ENCODE assay signal across 9 cellular contexts in the genomic region with DNA sequence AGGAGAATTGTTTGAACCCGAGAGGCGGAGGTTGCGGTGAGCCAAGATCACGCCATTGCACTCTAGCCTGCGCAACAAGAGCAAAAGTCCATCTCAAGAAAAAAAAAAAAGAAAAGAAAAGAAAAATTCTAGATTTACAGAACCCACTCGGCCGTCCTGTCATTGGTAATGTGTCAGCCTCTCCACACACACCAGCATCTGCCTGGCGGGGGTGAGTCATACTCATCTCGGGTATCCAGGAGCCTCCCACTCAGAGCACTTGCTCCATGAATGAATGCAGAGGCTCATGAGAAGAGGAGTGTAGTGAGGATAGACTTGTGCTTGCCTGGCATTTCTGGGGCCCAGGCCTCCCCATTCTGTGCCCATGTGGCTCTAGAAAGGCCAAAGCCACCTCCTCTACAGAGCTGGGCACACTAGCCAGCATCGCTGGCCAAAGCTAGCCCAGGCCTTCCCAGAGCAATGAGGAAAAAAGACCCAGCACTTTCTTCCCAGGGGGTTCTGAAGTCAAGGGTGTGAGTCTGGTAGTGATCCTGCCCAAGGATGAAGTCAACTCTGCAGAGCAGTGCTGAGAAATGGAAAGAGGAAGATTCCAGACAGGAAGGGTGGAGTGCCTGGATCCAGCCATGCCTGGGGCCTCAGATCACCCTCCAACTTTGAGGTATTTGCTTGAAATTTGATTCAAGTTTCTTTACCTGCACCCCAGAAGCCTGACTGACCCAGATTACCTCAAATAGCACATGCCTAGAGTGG. TPM values are rescaled to one million over a fixed set of nuclear protein-coding genes. Genes with fewer than 3 reads are reported as not detected.
DNase-seq lines count a peak whose midpoint lies in the region; ATAC-seq, FAIRE-seq and TF ChIP-seq lines count a peak whose summit lies in the region.
"Had no signal": no experiment of that assay in that cellular context is flagged by ENCODE, and none has a peak within 500 bp of the region (broad histone marks: within the 10 kb centered on the region; RNA-seq: fewer than 3 reads in every experiment).

No MANE protein-coding gene starts in this region.

- DNase-seq in H54 (ENCODE audit: insufficient read length, low spot score) (peak; percentile 97), NCI-H69 (lab: John Stamatoyannopoulos, UW) (peak; percentile 39), epidermal melanocyte (ENCODE audit: insufficient read length, low spot score) (peak; percentile 79), trophoblast cell (peak; percentile 58 to 71)
- DNase-seq in stimulated activated naive B cell treated with anti-CD40 and anti-IgM and Interleukin-4, amounts not matched to agents 10 μg/mL and 1 μg/mL and 100 μg/mL, for 72 hours = no peak
- no peak for DNase-seq in CD4-positive, alpha-beta T cell
- DNase-seq in activated CD4-positive, alpha-beta T cell treated with anti-CD3 and anti-CD28 coated beads, Interleukin-2, amount 50 U/mL, for 4 hours = no peak
- DNase-seq: KG1 had no signal

- no peak overlapping the region for H3K27ac Mint-ChIP-seq in stimulated activated naive B cell treated with anti-CD40 and anti-IgM and Interleukin-4, amounts not matched to agents 10 μg/mL and 1 μg/mL and 100 μg/mL, for 72 hours
- no peak overlapping the region for H3K27ac Mint-ChIP-seq in CD4-positive, alpha-beta T cell

- no peak overlapping the region for H3K4me3 Mint-ChIP-seq in stimulated activated naive B cell treated with anti-CD40 and anti-IgM and Interleukin-4, amounts not matched to agents 10 μg/mL and 1 μg/mL and 100 μg/mL, for 72 hours
- H3K4me3 Mint-ChIP-seq in CD4-positive, alpha-beta T cell = no peak overlapping the region

- peaks cover 0 to 3% of the 10 kb centered on the region in 2 donors for H3K4me1 Mint-ChIP-seq in stimulated activated naive B cell treated with anti-CD40 and anti-IgM and Interleukin-4, amounts not matched to agents 10 μg/mL and 1 μg/mL and 100 μg/mL, for 72 hours
- H3K4me1 Mint-ChIP-seq in CD4-positive, alpha-beta T cell (ENCODE audit: low read depth) = no peaks in the 10 kb centered on the region

- no peak overlapping the region for H2AFZ ChIP-seq in trophoblast cell (ENCODE audit: insufficient read depth, low read length, poor library complexity)

- H2AK5ac ChIP-seq in trophoblast cell (ENCODE audit: low read length) = no peak overlapping the region

- no peak overlapping the region for H3K18ac ChIP-seq in trophoblast cell (ENCODE audit: low read length)

- no peak overlapping the region for H2BK120ac ChIP-seq in trophoblast cell (ENCODE audit: insufficient read depth, low read length, poor library complexity)

- CTCF ChIA-PET in CD4-positive, alpha-beta T cell (lab: Charles Lee) = no interaction called here

- FAIRE-seq in H54 (lab: Jason Lieb, UNC) = peak; percentile 97

- no peak overlapping the region for H4K8ac ChIP-seq in trophoblast cell (ENCODE audit: low read depth, low read length)

- H3K4me2 ChIP-seq in trophoblast cell (ENCODE audit: low read length) = no peak overlapping the region

- no peak overlapping the region for H3K4ac ChIP-seq in trophoblast cell (ENCODE audit: low read depth, low read length)

- WGBS in trophoblast cell (ENCODE audit: extremely low coverage, insufficient coverage, insufficient read length) = no CpG with 5 or more reads among the region's 10 CpGs

- no peak overlapping the region for H4K91ac ChIP-seq in trophoblast cell (ENCODE audit: low read depth, low read length)

- intact Hi-C loops in CD4-positive, alpha-beta T cell (cut with DNase I, micrococcal nuclease) = no loop called here

- no peaks in the 10 kb centered on the region for H3K27me3 Mint-ChIP-seq in stimulated activated naive B cell treated with anti-CD40 and anti-IgM and Interleukin-4, amounts not matched to agents 10 μg/mL and 1 μg/mL and 100 μg/mL, for 72 hours
- H3K27me3 Mint-ChIP-seq in CD4-positive, alpha-beta T cell = no peaks in the 10 kb centered on the region

- POLR2A ChIA-PET in CD4-positive, alpha-beta T cell (lab: Charles Lee) = no interaction called here

- peaks cover 8 to 9% of the 10 kb centered on the region in 2 experiments for H3K4me1 ChIP-seq in trophoblast cell (ENCODE audit: control insufficient read depth in 1 of 2, insufficient read depth in 2 of 2, low read length in 2 of 2)

- no peak overlapping the region for H2BK5ac ChIP-seq in trophoblast cell (ENCODE audit: low read depth, low read length, poor library complexity)

- H3K36me3 Mint-ChIP-seq in stimulated activated naive B cell treated with anti-CD40 and anti-IgM and Interleukin-4, amounts not matched to agents 10 μg/mL and 1 μg/mL and 100 μg/mL, for 72 hours = peaks cover 3 to 10% of the 10 kb centered on the region in 2 donors
- H3K36me3 Mint-ChIP-seq in CD4-positive, alpha-beta T cell (ENCODE audit: low read depth) = no peaks in the 10 kb centered on the region

- H4K12ac ChIP-seq in trophoblast cell (ENCODE audit: low read depth, low read length) = no peak overlapping the region

- H3K79me1 ChIP-seq in trophoblast cell (ENCODE audit: low read length) = no peaks in the 10 kb centered on the region

- no peaks in the 10 kb centered on the region for H3K36me3 ChIP-seq in trophoblast cell (ENCODE audit: control insufficient read depth in 1 of 2, insufficient read depth in 2 of 2, low read length in 2 of 2)

- no peak overlapping the region for H3K23ac ChIP-seq in trophoblast cell (ENCODE audit: low read length)

- no peak for ATAC-seq in stimulated activated naive B cell treated with anti-CD40 and anti-IgM and Interleukin-4, amounts not matched to agents 10 μg/mL and 1 μg/mL and 100 μg/mL, for 72 hours (replicated peaks)
- ATAC-seq in CD4-positive, alpha-beta T cell (ENCODE audit: poor library complexity) = no peak
- no peak for ATAC-seq in GM21515 (IDR thresholded peaks at IDR 0.05; ENCODE audit: unreplicated experiment)

- TF ChIP-seq CTCF in CD4-positive, alpha-beta T cell (IDR thresholded peaks at IDR 0.05) = no peak

- H3K9me3 Mint-ChIP-seq in stimulated activated naive B cell treated with anti-CD40 and anti-IgM and Interleukin-4, amounts not matched to agents 10 μg/mL and 1 μg/mL and 100 μg/mL, for 72 hours = no peaks in the 10 kb centered on the region
- H3K9me3 Mint-ChIP-seq in CD4-positive, alpha-beta T cell = no peaks in the 10 kb centered on the region

- no peaks in the 10 kb centered on the region for H3K79me2 ChIP-seq in trophoblast cell (ENCODE audit: control insufficient read depth, insufficient read depth, low read length, poor library complexity)

- no peaks in the 10 kb centered on the region for H3K27me3 ChIP-seq in trophoblast cell (ENCODE audit: insufficient read depth, low read length)
- no peaks in the 10 kb centered on the region for H3K27me3 ChIP-seq in CD4-positive, alpha-beta T cell (ENCODE audit: control insufficient read depth, insufficient read depth, low read length)

- no peak overlapping the region for H2BK12ac ChIP-seq in trophoblast cell (ENCODE audit: low read length)

- no peak overlapping the region for H3K9ac ChIP-seq in trophoblast cell (ENCODE audit: low read length)

- H3K14ac ChIP-seq in trophoblast cell (ENCODE audit: low read length) = no peak overlapping the region

- no peak overlapping the region for H3K27ac ChIP-seq in trophoblast cell (ENCODE audit: low read depth, low read length)
- no peak overlapping the region for H3K27ac ChIP-seq in CD4-positive, alpha-beta T cell (ENCODE audit: low read depth, low read length)

- no peaks in the 10 kb centered on the region for H3K9me3 ChIP-seq in trophoblast cell (ENCODE audit: insufficient read depth, low read depth, low read length)
- H3K9me3 ChIP-seq in CD4-positive, alpha-beta T cell (ENCODE audit: control insufficient read depth, low read length) = no peaks in the 10 kb centered on the region

- no peak overlapping the region for H3K4me3 ChIP-seq in trophoblast cell (ENCODE audit: low read depth, low read length)

- no peak for TF ChIP-seq POLR2A in H54 (IDR thresholded peaks at IDR 0.05; ENCODE audit: low read depth, low read length)

RNA-seq across cellular contexts. Expression of a gene that starts 31.2 kb away (rescaled TPM):
- 105 TPM in 2 replicates for polyA plus RNA-seq in trophoblast cell (2013)
- total RNA-seq in CD4-positive, alpha-beta T cell = 100 to 1,000 TPM; 111 to 119 TPM

RNA-seq across cellular contexts. Expression of a gene that starts 35.0 kb away (rescaled TPM):
- 42.0 and 45.6 TPM in 2 replicates for polyA plus RNA-seq in trophoblast cell (2013)
- total RNA-seq in CD4-positive, alpha-beta T cell = 10 to 100 TPM in 1 of 2 experiments, 1 to 10 TPM in 1; 9.1 to 10.7 TPM

RNA-seq across cellular contexts. Expression of a gene that starts 35.3 kb away (rescaled TPM):
- 21.3 and 22.2 TPM in 2 replicates for polyA plus RNA-seq in trophoblast cell (2013)
- total RNA-seq in CD4-positive, alpha-beta T cell = 10 to 100 TPM; 39.4 to 40.3 TPM

Comparison
In these comparisons a context has a peak if more than half of its experiments do, and no peak if none do; other contexts are left out.
1. DNase-seq: peak in H54 (single experiment), NCI-H69 (single experiment), epidermal melanocyte (single experiment) and trophoblast cell (2 of 2); none in stimulated activated naive B cell treated with anti-CD40 and anti-IgM and Interleukin-4, amounts not matched to agents 10 μg/mL and 1 μg/mL and 100 μg/mL, for 72 hours (single experiment), CD4-positive, alpha-beta T cell (0 of 10) and activated CD4-positive, alpha-beta T cell treated with anti-CD3 and anti-CD28 coated beads, Interleukin-2, amount 50 U/mL, for 4 hours (0 of 2).